In genomic region chr14:68285421-68286179, GRCh38 we compare ENCODE assay signal across 8 cellular contexts.
DNase-seq lines count a peak whose midpoint lies in the region; ATAC-seq and TF ChIP-seq lines count a peak whose summit lies in the region.

No MANE protein-coding gene starts in this region.

- H3K4me1 ChIP-seq in left lung, result peaks cover 9 to 40% of the 10 kb centered on the region in 2 donors
- peaks cover 0 to 35% (median 22%) of the 10 kb centered on the region in 4 donors for H3K4me1 ChIP-seq in stomach

- peak; percentile 39 to 63 for DNase-seq in activated CD4-positive, alpha-beta T cell treated with anti-CD3 and anti-CD28 coated beads, Interleukin-2, amount 50 U/mL, for 24 hours (ENCODE audit: low read depth in 1 of 2, low spot score in 1 of 2)
- DNase-seq in left lung (no peak), stomach (no peak), DMS153 treated with DMSO at 0.1 percent for 48 hours (lab: John Stamatoyannopoulos, UW; ENCODE audit: unreplicated experiment) (no peak), glomerular visceral epithelial cell (ENCODE audit: extremely low spot score) (no peak), NCI-H82 treated with DMSO at 0.1 percent for 48 hours (lab: John Stamatoyannopoulos, UW; ENCODE audit: unreplicated experiment) (no peak)

- WGBS in stomach, 5 donors, result 65 to 78% (median 74%) methylated on average over 11 of the region's 11 CpGs

- TF ChIP-seq CTCF in left lung (IDR thresholded peaks at IDR 0.05) (no peak), stomach (IDR thresholded peaks at IDR 0.05) (no peak)

- no peak for TF ChIP-seq POLR2A in stomach (IDR thresholded peaks at IDR 0.05)

- H3K27me3 ChIP-seq in left lung (no peaks in the 10 kb centered on the region), stomach (no peaks in the 10 kb centered on the region)

- intact Hi-C loops in left lung (cut with DNase I) (no loop called here), stomach (cut with DNase I; ENCODE audit: low total_unique reads) (no loop called here)

- H3K4me3 ChIP-seq in left lung (no peak overlapping the region), stomach (no peak overlapping the region)

- H3K36me3 ChIP-seq in left lung (no peaks in the 10 kb centered on the region), stomach (no peaks in the 10 kb centered on the region)

- H3K27ac ChIP-seq in left lung (peak overlapping the region; percentile 50 to 68), stomach (peak overlapping the region in 4 of 5 donors; percentile 35 to 77 (median 60))

- ATAC-seq in HG03108 (IDR thresholded peaks at IDR 0.05; ENCODE audit: unreplicated experiment) (peak; percentile 44), left lung (peak; percentile 16), HG03378 (IDR thresholded peaks at IDR 0.05; ENCODE audit: unreplicated experiment) (no peak)

- H3K9me3 ChIP-seq in left lung, result no peaks in the 10 kb centered on the region
- H3K9me3 ChIP-seq in stomach, result no peaks in the 10 kb centered on the region

- no peak for TF ChIP-seq EP300 in stomach (IDR thresholded peaks at IDR 0.05)

Comparison
In these comparisons a context has a peak if more than half of its experiments do, and no peak if none do; other contexts are left out.
1. DNase-seq: peak in activated CD4-positive, alpha-beta T cell treated with anti-CD3 and anti-CD28 coated beads, Interleukin-2, amount 50 U/mL, for 24 hours (2 of 2); none in left lung (0 of 2), stomach (single experiment), DMS153 treated with DMSO at 0.1 percent for 48 hours (single experiment), glomerular visceral epithelial cell (single experiment) and NCI-H82 treated with DMSO at 0.1 percent for 48 hours (single experiment).